Comparison of ENCODE assay signal across 8 cellular contexts in the genomic region with DNA sequence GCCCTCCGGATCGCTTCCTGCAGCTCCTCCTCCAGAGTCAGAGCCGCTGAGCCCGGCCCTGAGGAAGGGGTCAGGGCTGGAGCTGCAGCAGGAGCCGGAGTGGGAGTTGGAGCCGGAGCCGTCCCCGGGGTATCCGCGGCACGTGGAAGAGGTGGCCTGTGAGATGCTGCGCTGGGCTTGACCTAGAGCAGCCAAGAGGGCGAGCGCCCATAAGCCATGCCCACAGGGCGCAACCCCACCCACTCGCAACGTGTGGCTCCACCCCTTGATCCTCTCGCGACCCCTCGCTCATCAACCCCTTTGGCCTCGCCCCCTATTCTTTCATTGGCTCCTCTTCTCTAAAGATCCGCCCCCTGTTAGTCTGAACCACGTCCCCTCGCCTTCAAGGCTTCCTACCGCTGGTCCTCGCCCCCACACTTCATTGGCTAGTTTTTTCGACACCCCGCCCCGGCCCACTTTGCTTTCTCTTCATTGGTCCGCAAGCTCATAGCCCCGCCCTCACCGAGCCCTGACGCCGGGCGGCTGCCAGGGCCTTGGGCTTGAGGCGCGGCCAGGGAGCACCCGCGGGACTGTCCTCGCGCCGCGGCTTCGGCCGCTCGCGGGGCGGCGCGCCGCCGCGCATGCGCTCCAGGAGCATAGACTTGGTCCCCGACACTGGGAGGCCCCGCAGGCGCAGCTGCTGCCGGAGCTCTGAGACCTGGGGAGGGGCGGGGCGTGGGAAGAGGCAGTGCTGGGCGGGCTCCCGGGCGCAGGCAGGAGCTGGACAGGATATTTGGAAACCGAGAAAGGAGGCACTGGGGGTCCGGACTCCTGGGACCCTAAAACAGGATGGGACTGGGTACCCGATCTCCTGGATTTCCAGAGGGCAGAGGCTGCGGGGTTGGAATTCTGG. TPM values are rescaled to one million over a fixed set of nuclear protein-coding genes. Genes with fewer than 3 reads are reported as not detected.
DNase-seq lines count a peak whose midpoint lies in the region; ATAC-seq, FAIRE-seq and TF ChIP-seq lines count a peak whose summit lies in the region.

No MANE protein-coding gene starts in this region.

- H3K4me3 Mint-ChIP-seq in T-cell, result peak overlapping the region; percentile 84 to 86 (median 85)

- peak; percentile 99 for DNase-seq in GM12891 (ENCODE audit: insufficient read length, low spot score)
- DNase-seq in NCI-H1417 treated with DMSO at 0.1 percent for 48 hours (lab: John Stamatoyannopoulos, UW), result peak; percentile 97
- peak; percentile 90 to 97 (median 95) for DNase-seq in T-cell
- DNase-seq in amniotic stem cell (lab: John Stamatoyannopoulos, UW), result peak; percentile 99
- DNase-seq in left ventricle myocardium inferior, result peak; percentile 99
- DNase-seq in posterior vena cava (ENCODE audit: low spot score), result peak; percentile 99
- peak; percentile 99 for DNase-seq in upper lobe of right lung

- FAIRE-seq in GM12891 (lab: Jason Lieb, UNC), result peak; percentile 98

- H3K9me3 ChIP-seq in left ventricle myocardium inferior (replicated peaks), result peaks cover 6% of the 10 kb centered on the region
- H3K9me3 ChIP-seq in upper lobe of right lung, result no peaks in the 10 kb centered on the region

- H3K36me3 Mint-ChIP-seq in T-cell, result no peaks in the 10 kb centered on the region

- peaks cover 60% of the 10 kb centered on the region for H3K4me1 ChIP-seq in left ventricle myocardium inferior
- H3K4me1 ChIP-seq in upper lobe of right lung, result peaks cover 23% of the 10 kb centered on the region

- H3K27me3 Mint-ChIP-seq in T-cell, result no peaks in the 10 kb centered on the region

- ATAC-seq in HG02798 (IDR thresholded peaks at IDR 0.05; ENCODE audit: poor library complexity, unreplicated experiment) (peak; percentile 93), T-cell (replicated peaks in 1 of 4) (peak; percentile 92 to 95 (median 94)), upper lobe of right lung (peak; percentile 96)

- TF ChIP-seq POLR2A in GM12891 (IDR thresholded peaks at IDR 0.05; ENCODE audit: low read depth, low read length), result no peak

- H3K27ac Mint-ChIP-seq in T-cell, result peak overlapping the region; percentile 79 to 80

- H3K36me3 ChIP-seq in left ventricle myocardium inferior (no peaks in the 10 kb centered on the region), upper lobe of right lung (no peaks in the 10 kb centered on the region)

- peaks cover 16 to 21% (median 17%) of the 10 kb centered on the region in 3 donors for H3K4me1 Mint-ChIP-seq in T-cell

- H3K27ac ChIP-seq in left ventricle myocardium inferior (replicated peaks) (peak overlapping the region; percentile 90), upper lobe of right lung (peak overlapping the region; percentile 78)

- intact Hi-C loops in left ventricle myocardium inferior (cut with micrococcal nuclease) (no loop called here), posterior vena cava (cut with DNase I) (loop anchor here in 1 of 2 donors (1.0 kb wide), 1 partner anchor 17 kb away; no protein-coding TSS in a partner anchor), upper lobe of right lung (cut with DNase I) (no loop called here)

- no peaks in the 10 kb centered on the region for H3K9me3 Mint-ChIP-seq in T-cell

- POLR2A ChIA-PET in T-cell (lab: Charles Lee), result interaction anchor here in 1 of 2 donors (0.5 kb wide), 1 partner anchor 17 kb away, joined by 8 read pairs; no protein-coding TSS in a partner anchor

- CTCF ChIA-PET in T-cell (lab: Charles Lee), result interaction anchor here (0.5 to 0.7 kb wide), 2 partner anchors 22 to 114 kb away, joined by 3 to 4 read pairs; no protein-coding TSS in a partner anchor

- TF ChIP-seq CTCF in left ventricle myocardium inferior (IDR thresholded peaks at IDR 0.05; ENCODE audit: borderline replicate concordance) (no peak), upper lobe of right lung (IDR thresholded peaks at IDR 0.05) (no peak)

- H3K27me3 ChIP-seq in left ventricle myocardium inferior (ENCODE audit: low read depth) (no peaks in the 10 kb centered on the region), upper lobe of right lung (no peaks in the 10 kb centered on the region)

- H3K4me3 ChIP-seq in left ventricle myocardium inferior (peak overlapping the region; percentile 77), upper lobe of right lung (peak overlapping the region; percentile 77)

TF ChIP-seq in GM12891, 5 proteins besides CTCF, POLR2A, EP300 and RAD21:
- TF ChIP-seq SPI1 (IDR thresholded peaks at IDR 0.05; ENCODE audit: low read depth, low read length) (no peak), POU2F2 (IDR thresholded peaks at IDR 0.05; ENCODE audit: low read depth, low read length) (no peak), TAF1 (IDR thresholded peaks at IDR 0.05; ENCODE audit: low read depth, low read length) (no peak), POLR2AphosphoS5 (IDR thresholded peaks at IDR 0.05; ENCODE audit: low read depth, low read length) (no peak), PAX5 (IDR thresholded peaks at IDR 0.05; ENCODE audit: insufficient read depth, low read length, severe bottlenecking) (no peak)

RNA-seq across cellular contexts. Expression of a gene that starts 5.4 kb away (rescaled TPM):
- 0.17 TPM for polyA plus RNA-seq in GM12891 (2012; ENCODE audit: low read depth, missing spikeins)
- total RNA-seq in T-cell (1 to 10 TPM in 4 of 5 donors, under 1 TPM in 1; 0.56 to 2.4 (median 1.6) TPM), left ventricle myocardium inferior (1.8 TPM), posterior vena cava (1 to 10 TPM in 1 of 2 donors, under 1 TPM in 1; 0.90 to 1.1 TPM), upper lobe of right lung (1.2 TPM)

RNA-seq across cellular contexts. Expression of a gene that starts 18.3 kb away (rescaled TPM):
- 0.17 TPM for polyA plus RNA-seq in GM12891 (2012; ENCODE audit: low read depth, missing spikeins)
- total RNA-seq in T-cell, result under 1 TPM in 1 of 5 donors, not detected in 4; 0.16 TPM
- total RNA-seq in left ventricle myocardium inferior, result not detected
- total RNA-seq in posterior vena cava, result not detected
- total RNA-seq in upper lobe of right lung, result 0.81 TPM

RNA-seq across cellular contexts. Expression of a gene that starts 26.3 kb away (rescaled TPM):
- not detected for polyA plus RNA-seq in GM12891 (2012; ENCODE audit: low read depth, missing spikeins)
- total RNA-seq in T-cell (under 1 TPM in 3 of 5 donors, not detected in 2; 0.23 to 0.65 (median 0.32) TPM), left ventricle myocardium inferior (13.9 TPM), posterior vena cava (10 to 100 TPM; 13.8 to 19.2 TPM), upper lobe of right lung (54.5 TPM)

RNA-seq across cellular contexts. Expression of a gene that starts 32.6 kb away (rescaled TPM):
- not detected for polyA plus RNA-seq in GM12891 (2012; ENCODE audit: low read depth, missing spikeins)
- total RNA-seq in T-cell (not detected), left ventricle myocardium inferior (0.60 TPM), posterior vena cava (under 1 TPM; 0.52 to 0.56 TPM), upper lobe of right lung (3.8 TPM)

RNA-seq across cellular contexts. Expression of a gene that starts 38.3 kb away (rescaled TPM):
- not detected for polyA plus RNA-seq in GM12891 (2012; ENCODE audit: low read depth, missing spikeins)
- total RNA-seq in T-cell (under 1 TPM; 0.09 to 0.28 (median 0.15) TPM), left ventricle myocardium inferior (1.8 TPM), posterior vena cava (1 to 10 TPM; 1.5 to 2.1 TPM), upper lobe of right lung (19.9 TPM)

Comparison
In these comparisons a context has a peak if more than half of its experiments do, and no peak if none do; other contexts are left out.
1. Peak in every context shown above with its lines: DNase-seq, ATAC-seq, H3K4me3 ChIP-seq and H3K27ac ChIP-seq.